ENCODE assay signal across 1 cellular context in the genomic region with DNA sequence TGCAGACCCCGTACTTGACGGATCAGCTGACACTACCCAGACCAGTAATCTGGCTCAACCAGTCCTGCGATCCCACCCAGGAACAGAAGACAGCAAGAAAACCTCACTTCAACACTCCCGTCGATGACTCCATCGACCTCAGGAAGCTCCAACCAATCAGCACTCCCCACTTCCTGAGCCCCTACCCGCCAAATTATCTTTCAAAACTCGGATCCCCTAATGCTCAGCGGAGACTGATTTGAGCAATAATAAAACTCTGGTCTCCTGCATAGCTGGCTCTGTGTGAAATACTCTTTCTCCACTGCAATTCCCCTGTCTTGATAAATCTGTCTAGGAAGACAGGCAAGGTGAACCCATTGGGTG.
TF ChIP-seq lines count a peak whose summit lies in the region.

No MANE protein-coding gene starts in this region.

TF ChIP-seq in WTC11, 78 proteins besides CTCF, POLR2A, EP300 and RAD21 (continued from another document):
- TF ChIP-seq, protein P1, sequence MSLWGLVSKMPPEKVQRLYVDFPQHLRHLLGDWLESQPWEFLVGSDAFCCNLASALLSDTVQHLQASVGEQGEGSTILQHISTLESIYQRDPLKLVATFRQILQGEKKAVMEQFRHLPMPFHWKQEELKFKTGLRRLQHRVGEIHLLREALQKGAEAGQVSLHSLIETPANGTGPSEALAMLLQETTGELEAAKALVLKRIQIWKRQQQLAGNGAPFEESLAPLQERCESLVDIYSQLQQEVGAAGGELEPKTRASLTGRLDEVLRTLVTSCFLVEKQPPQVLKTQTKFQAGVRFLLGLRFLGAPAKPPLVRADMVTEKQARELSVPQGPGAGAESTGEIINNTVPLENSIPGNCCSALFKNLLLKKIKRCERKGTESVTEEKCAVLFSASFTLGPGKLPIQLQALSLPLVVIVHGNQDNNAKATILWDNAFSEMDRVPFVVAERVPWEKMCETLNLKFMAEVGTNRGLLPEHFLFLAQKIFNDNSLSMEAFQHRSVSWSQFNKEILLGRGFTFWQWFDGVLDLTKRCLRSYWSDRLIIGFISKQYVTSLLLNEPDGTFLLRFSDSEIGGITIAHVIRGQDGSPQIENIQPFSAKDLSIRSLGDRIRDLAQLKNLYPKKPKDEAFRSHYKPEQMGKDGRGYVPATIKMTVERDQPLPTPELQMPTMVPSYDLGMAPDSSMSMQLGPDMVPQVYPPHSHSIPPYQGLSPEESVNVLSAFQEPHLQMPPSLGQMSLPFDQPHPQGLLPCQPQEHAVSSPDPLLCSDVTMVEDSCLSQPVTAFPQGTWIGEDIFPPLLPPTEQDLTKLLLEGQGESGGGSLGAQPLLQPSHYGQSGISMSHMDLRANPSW (CRISPR knock-in tag; conservative IDR thresholded peaks at IDR 0.05; ENCODE audit: low read depth), result no peak
- no peak for TF ChIP-seq ATF2 (CRISPR knock-in tag; IDR thresholded peaks at IDR 0.05; ENCODE audit: borderline replicate concordance, low read depth)
- TF ChIP-seq, protein P2, sequence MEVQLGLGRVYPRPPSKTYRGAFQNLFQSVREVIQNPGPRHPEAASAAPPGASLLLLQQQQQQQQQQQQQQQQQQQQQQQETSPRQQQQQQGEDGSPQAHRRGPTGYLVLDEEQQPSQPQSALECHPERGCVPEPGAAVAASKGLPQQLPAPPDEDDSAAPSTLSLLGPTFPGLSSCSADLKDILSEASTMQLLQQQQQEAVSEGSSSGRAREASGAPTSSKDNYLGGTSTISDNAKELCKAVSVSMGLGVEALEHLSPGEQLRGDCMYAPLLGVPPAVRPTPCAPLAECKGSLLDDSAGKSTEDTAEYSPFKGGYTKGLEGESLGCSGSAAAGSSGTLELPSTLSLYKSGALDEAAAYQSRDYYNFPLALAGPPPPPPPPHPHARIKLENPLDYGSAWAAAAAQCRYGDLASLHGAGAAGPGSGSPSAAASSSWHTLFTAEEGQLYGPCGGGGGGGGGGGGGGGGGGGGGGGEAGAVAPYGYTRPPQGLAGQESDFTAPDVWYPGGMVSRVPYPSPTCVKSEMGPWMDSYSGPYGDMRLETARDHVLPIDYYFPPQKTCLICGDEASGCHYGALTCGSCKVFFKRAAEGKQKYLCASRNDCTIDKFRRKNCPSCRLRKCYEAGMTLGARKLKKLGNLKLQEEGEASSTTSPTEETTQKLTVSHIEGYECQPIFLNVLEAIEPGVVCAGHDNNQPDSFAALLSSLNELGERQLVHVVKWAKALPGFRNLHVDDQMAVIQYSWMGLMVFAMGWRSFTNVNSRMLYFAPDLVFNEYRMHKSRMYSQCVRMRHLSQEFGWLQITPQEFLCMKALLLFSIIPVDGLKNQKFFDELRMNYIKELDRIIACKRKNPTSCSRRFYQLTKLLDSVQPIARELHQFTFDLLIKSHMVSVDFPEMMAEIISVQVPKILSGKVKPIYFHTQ (CRISPR knock-in tag; IDR thresholded peaks at IDR 0.05), result no peak
- no peak for TF ChIP-seq KAT7 (CRISPR knock-in tag; IDR thresholded peaks at IDR 0.05; ENCODE audit: borderline replicate concordance)
- no peak for TF ChIP-seq NFATC4 (CRISPR knock-in tag; IDR thresholded peaks at IDR 0.05)
